10 cellular contexts compared by ENCODE assay signal in genomic region chr3:120688121-120688520, GRCh38. TPM values are rescaled to one million over a fixed set of nuclear protein-coding genes. Genes with fewer than 3 reads are reported as not detected.
A peak's percentile ranks its signal among the peaks of the same experiment; 100 is the strongest.
DNase-seq lines count a peak whose midpoint lies in the region; ATAC-seq and TF ChIP-seq lines count a peak whose summit lies in the region.
"Had no signal": no experiment of that assay in that cellular context is flagged by ENCODE, and none has a peak within 500 bp of the region (broad histone marks: within the 10 kb centered on the region; RNA-seq: fewer than 3 reads in every experiment).

No MANE protein-coding gene starts in this region.

- H3K9me2 ChIP-seq in hepatocyte (replicated peaks; ENCODE audit: insufficient read depth): no peaks in the 10 kb centered on the region

- H2AFZ ChIP-seq in hepatocyte: no peak overlapping the region
- H2AFZ ChIP-seq: neural progenitor cell had no signal

- H3K4me1 ChIP-seq in hepatocyte (ENCODE audit: insufficient read depth): peaks cover 21% of the 10 kb centered on the region
- no peaks in the 10 kb centered on the region for H3K4me1 ChIP-seq in psoas muscle
- H3K4me1 ChIP-seq in esophagus muscularis mucosa: peaks cover 0 to 3% (median 0%) of the 10 kb centered on the region in 4 donors
- H3K4me1 ChIP-seq: neural progenitor cell had no signal

- no peak for DNase-seq in hepatocyte (ENCODE audit: low spot score)
- DNase-seq in psoas muscle: no peak
- DNase-seq in esophagus muscularis mucosa (ENCODE audit: extremely low spot score): no peak
- no peak for DNase-seq in stimulated activated naive CD8-positive, alpha-beta T cell treated with anti-CD3 and anti-CD28 coated beads, Interleukin-15, Interleukin-2, amounts not matched to agents 100 U/mL and 50 U/mL, for 24 hours
- no peak for DNase-seq in NCI-H446 treated with DMSO at 0.1 percent for 48 hours (lab: John Stamatoyannopoulos, UW)

- H3K4me2 ChIP-seq in hepatocyte: no peak overlapping the region
- H3K4me2 ChIP-seq: neural progenitor cell had no signal

- peak overlapping the region; percentile 46 for H3K27ac ChIP-seq in hepatocyte
- H3K27ac ChIP-seq in psoas muscle: no peak overlapping the region
- H3K27ac ChIP-seq in esophagus muscularis mucosa (replicated peaks in 1 of 4): no peak overlapping the region
- H3K27ac ChIP-seq: neural progenitor cell had no signal

- H3K4me3 ChIP-seq in hepatocyte (no peak overlapping the region), psoas muscle (no peak overlapping the region), esophagus muscularis mucosa (no peak overlapping the region)
- H3K4me3 ChIP-seq: neural progenitor cell had no signal

- H3K9me3 ChIP-seq in hepatocyte (ENCODE audit: low read depth) (no peaks in the 10 kb centered on the region), psoas muscle (no peaks in the 10 kb centered on the region), esophagus muscularis mucosa (no peaks in the 10 kb centered on the region)

- no peak for TF ChIP-seq EP300 in esophagus muscularis mucosa (IDR thresholded peaks at IDR 0.05)

- ATAC-seq in GM18502 (IDR thresholded peaks at IDR 0.05; ENCODE audit: poor library complexity, unreplicated experiment) (peak; percentile 99), GM21737 (IDR thresholded peaks at IDR 0.05; ENCODE audit: unreplicated experiment) (peak; percentile 97), HG03575 (IDR thresholded peaks at IDR 0.05; ENCODE audit: extremely low read depth, insufficient number of reproducible peaks, low FRiP score, unreplicated experiment) (peak; percentile 98), psoas muscle (no peak)
- ATAC-seq in stimulated activated naive CD8-positive, alpha-beta T cell treated with anti-CD3 and anti-CD28 coated beads, Interleukin-15, Interleukin-2, amounts not matched to agents 100 U/mL and 50 U/mL, for 24 hours: no peak

- no peak for TF ChIP-seq POLR2A in esophagus muscularis mucosa (IDR thresholded peaks at IDR 0.05; ENCODE audit: low read depth)

- intact Hi-C loops in psoas muscle (cut with DNase I): no loop called here
- intact Hi-C loops in esophagus muscularis mucosa (cut with DNase I): no loop called here

- TF ChIP-seq CTCF in hepatocyte (IDR thresholded peaks at IDR 0.05; ENCODE audit: poor library complexity) (no peak), psoas muscle (IDR thresholded peaks at IDR 0.05) (no peak), esophagus muscularis mucosa (IDR thresholded peaks at IDR 0.05) (no peak)

- H3K27me3 ChIP-seq in hepatocyte: no peaks in the 10 kb centered on the region
- no peaks in the 10 kb centered on the region for H3K27me3 ChIP-seq in psoas muscle (ENCODE audit: insufficient read depth in 3 of 3, low read length in 2 of 3)
- H3K27me3 ChIP-seq in esophagus muscularis mucosa: no peaks in the 10 kb centered on the region
- H3K27me3 ChIP-seq: neural progenitor cell had no signal

- H3K36me3 ChIP-seq in hepatocyte (replicated peaks; ENCODE audit: insufficient read depth, low read depth) (no peaks in the 10 kb centered on the region), psoas muscle (ENCODE audit: insufficient read depth in 1 of 2, low read depth in 1 of 2) (peaks cover 0 to 28% of the 10 kb centered on the region in 2 donors), esophagus muscularis mucosa (peaks cover 0 to 10% (median 5%) of the 10 kb centered on the region in 4 donors)
- H3K36me3 ChIP-seq: neural progenitor cell had no signal

- no peaks in the 10 kb centered on the region for H4K20me1 ChIP-seq in hepatocyte (ENCODE audit: insufficient read depth, poor library complexity, severe bottlenecking)

- no peaks in the 10 kb centered on the region for H3K79me2 ChIP-seq in hepatocyte

RNA-seq across cellular contexts. Expression of gene HGD, which starts 6.1 kb away (rescaled TPM):
- total RNA-seq in hepatocyte (48.3 and 64.6 TPM in 2 replicates), psoas muscle (under 1 TPM in 2 of 4 donors, not detected in 2; 0.40 to 0.46 TPM), esophagus muscularis mucosa (under 1 TPM in 1 of 4 donors, not detected in 3; 0.69 TPM)
- polyA plus RNA-seq in hepatocyte (47.7 and 63.6 TPM in 2 replicates), psoas muscle (under 1 TPM; 0.09 to 0.46 (median 0.13) TPM)
- total RNA-seq: urinary bladder had no signal

RNA-seq across cellular contexts. Expression of gene RABL3, which starts 54.2 kb away (rescaled TPM):
- total RNA-seq in hepatocyte (12.7 and 21.4 TPM in 2 replicates), psoas muscle (10 to 100 TPM; 21.0 to 34.0 (median 27.6) TPM), esophagus muscularis mucosa (10 to 100 TPM; 16.9 to 23.9 (median 20.7) TPM)
- polyA plus RNA-seq in hepatocyte (16.8 and 23.7 TPM in 2 replicates), psoas muscle (10 to 100 TPM; 10.3 to 23.0 (median 19.9) TPM)

RNA-seq across cellular contexts. Expression of gene GTF2E1, which starts 54.4 kb away (rescaled TPM):
- total RNA-seq in hepatocyte (9.2 and 11.6 TPM in 2 replicates), psoas muscle (10 to 100 TPM; 11.3 to 16.1 (median 12.8) TPM), esophagus muscularis mucosa (10 to 100 TPM in 3 of 4 donors, 1 to 10 TPM in 1; 9.4 to 18.2 (median 13.9) TPM)
- polyA plus RNA-seq in hepatocyte (5.3 and 7.5 TPM in 2 replicates), psoas muscle (10 to 100 TPM in 1 of 3 donors, 1 to 10 TPM in 2; 5.0 to 19.8 (median 7.9) TPM)

Comparison
In these comparisons a context has a peak if more than half of its experiments do, and no peak if none do; other contexts are left out.
1. ATAC-seq: peak in GM18502 (single experiment), GM21737 (single experiment) and HG03575 (single experiment); none in psoas muscle (0 of 4) and stimulated activated naive CD8-positive, alpha-beta T cell treated with anti-CD3 and anti-CD28 coated beads, Interleukin-15, Interleukin-2, amounts not matched to agents 100 U/mL and 50 U/mL, for 24 hours (single experiment).
2. RNA of gene HGD, which starts 6.1 kb away (total RNA-seq): 48.3 to 64.6 TPM in hepatocyte; 0.40 to 0.46 TPM in psoas muscle and 0.69 TPM in esophagus muscularis mucosa; every median in the first group is over 10 times any median in the second.